ENCODE assay signal across 16 cellular contexts in genomic region chrX:136048446-136048845, GRCh38.
DNase-seq lines count a peak whose midpoint lies in the region; ATAC-seq and TF ChIP-seq lines count a peak whose summit lies in the region.
"Had no signal": no experiment of that assay in that cellular context is flagged by ENCODE, and none has a peak within 500 bp of the region (broad histone marks: within the 10 kb centered on the region; RNA-seq: fewer than 3 reads in every experiment).

No MANE protein-coding gene starts in this region.

- TF ChIP-seq EP300 in sigmoid colon (IDR thresholded peaks at IDR 0.05): no peak

- no peak for TF ChIP-seq POLR2A in sigmoid colon (IDR thresholded peaks at IDR 0.05)

- H3F3A ChIP-seq in MM.1S (ENCODE audit: insufficient read depth, low read length): no peaks in the 10 kb centered on the region

- H3K27ac Mint-ChIP-seq in activated naive CD4-positive, alpha-beta T cell treated with anti-CD3 and anti-CD28 coated beads, Interleukin-2, amount 50 U/mL, for 72 hours: no peak overlapping the region
- H3K27ac Mint-ChIP-seq: B cell; CD4-positive, alpha-beta memory T cell had no signal

- H4K20me1 ChIP-seq in MM.1S (ENCODE audit: insufficient read depth, low read length): no peaks in the 10 kb centered on the region

- no peak overlapping the region for H2AFZ ChIP-seq in MM.1S (ENCODE audit: low read length)

- no peak overlapping the region for H3K4me2 ChIP-seq in MM.1S (ENCODE audit: low read depth, low read length)

- no peaks in the 10 kb centered on the region for H3K36me3 Mint-ChIP-seq in activated naive CD4-positive, alpha-beta T cell treated with anti-CD3 and anti-CD28 coated beads, Interleukin-2, amount 50 U/mL, for 72 hours

- DNase-seq in adipocyte (ENCODE audit: low read depth) (peak; percentile 53), fibroblast of mammary gland (ENCODE audit: low read depth) (peak; percentile 44), sigmoid colon (no peak), NCI-H226 (no peak), MM.1S (no peak), foreskin keratinocyte (no peak)
- DNase-seq in activated naive CD4-positive, alpha-beta T cell treated with anti-CD3 and anti-CD28 coated beads, Interleukin-2, amount 50 U/mL, for 72 hours (ENCODE audit: low spot score in 2 of 2): no peak
- DNase-seq: Calu3; CD4-positive, alpha-beta memory T cell; DMS79 treated with DMSO at 0.1 percent for 48 hours; KG1; NCI-H1436; NCI-H2029 treated with DMSO at 0.1 percent for 48 hours; NCI-H510A treated with DMSO at 0.1 percent for 48 hours; NCI-H82 had no signal

- H3K27ac ChIP-seq in sigmoid colon (peak overlapping the region in 3 of 4 donors; percentile 6 to 64 (median 56)), MM.1S (ENCODE audit: low read length) (no peak overlapping the region), foreskin keratinocyte (no peak overlapping the region)

- H3K27me3 ChIP-seq in adipocyte (replicated peaks; ENCODE audit: control insufficient read depth, insufficient read depth, low read length) (peaks cover 28% of the 10 kb centered on the region), sigmoid colon (no peaks in the 10 kb centered on the region), MM.1S (replicated peaks; ENCODE audit: insufficient read depth, low read length) (no peaks in the 10 kb centered on the region), foreskin keratinocyte (no peaks in the 10 kb centered on the region)

- H3K79me2 ChIP-seq in MM.1S (ENCODE audit: low read length): no peaks in the 10 kb centered on the region

- H3K9me2 ChIP-seq in MM.1S (replicated peaks; ENCODE audit: insufficient read depth, low read length): no peaks in the 10 kb centered on the region

- 89 to 96% methylated on average over 1 of the region's 1 CpG for WGBS in sigmoid colon, 2 donors

- TF ChIP-seq CTCF in fibroblast of mammary gland (conservative IDR thresholded peaks at IDR 0.05; ENCODE audit: control insufficient read depth, insufficient read depth, low read depth, low read length) (no peak), sigmoid colon (IDR thresholded peaks at IDR 0.05) (no peak), MM.1S (IDR thresholded peaks at IDR 0.05; ENCODE audit: low read length) (no peak), foreskin keratinocyte (conservative IDR thresholded peaks at IDR 0.05) (no peak)

- H3K4me1 ChIP-seq in adipocyte (ENCODE audit: control insufficient read depth, insufficient read depth, low read length) (peaks cover 19% of the 10 kb centered on the region), sigmoid colon (peaks cover 0 to 18% (median 11%) of the 10 kb centered on the region in 4 donors), MM.1S (ENCODE audit: low read length) (no peaks in the 10 kb centered on the region), foreskin keratinocyte (no peaks in the 10 kb centered on the region)

- intact Hi-C loops in sigmoid colon (cut with DNase I): no loop called here

- H3K9me3 ChIP-seq in adipocyte (ENCODE audit: control insufficient read depth, low read length): no peaks in the 10 kb centered on the region
- H3K9me3 ChIP-seq in sigmoid colon: no peaks in the 10 kb centered on the region
- H3K9me3 ChIP-seq in MM.1S (replicated peaks; ENCODE audit: insufficient read depth, low read length): no peaks in the 10 kb centered on the region

- no peaks in the 10 kb centered on the region for H3K9me3 Mint-ChIP-seq in activated naive CD4-positive, alpha-beta T cell treated with anti-CD3 and anti-CD28 coated beads, Interleukin-2, amount 50 U/mL, for 72 hours
- H3K9me3 Mint-ChIP-seq: CD4-positive, alpha-beta memory T cell had no signal

- no peak overlapping the region for H3K9ac ChIP-seq in adipocyte (ENCODE audit: low read length)
- H3K9ac ChIP-seq in MM.1S (ENCODE audit: low read length): no peak overlapping the region

- H3K36me3 ChIP-seq in adipocyte (ENCODE audit: control insufficient read depth, insufficient read depth, low read length, severe bottlenecking): peaks cover 10% of the 10 kb centered on the region
- H3K36me3 ChIP-seq in sigmoid colon: no peaks in the 10 kb centered on the region
- H3K36me3 ChIP-seq in MM.1S (replicated peaks; ENCODE audit: insufficient read depth, low read length): no peaks in the 10 kb centered on the region

- ATAC-seq in activated naive CD4-positive, alpha-beta T cell treated with anti-CD3 and anti-CD28 coated beads, Interleukin-2, amount 50 U/mL, for 72 hours: no peak
- no peak for ATAC-seq in foreskin keratinocyte

- H3K4me3 ChIP-seq in adipocyte (ENCODE audit: low read length): no peak overlapping the region
- no peak overlapping the region for H3K4me3 ChIP-seq in fibroblast of mammary gland (ENCODE audit: control insufficient read depth, low read depth, low read length)
- no peak overlapping the region for H3K4me3 ChIP-seq in sigmoid colon
- H3K4me3 ChIP-seq in MM.1S (ENCODE audit: low read length): no peak overlapping the region

Comparison
In these comparisons a context has a peak if more than half of its experiments do, and no peak if none do; other contexts are left out.
1. DNase-seq: peak in adipocyte (single experiment) and fibroblast of mammary gland (single experiment); none in sigmoid colon (single experiment), NCI-H226 (single experiment), activated naive CD4-positive, alpha-beta T cell treated with anti-CD3 and anti-CD28 coated beads, Interleukin-2, amount 50 U/mL, for 72 hours (0 of 2), MM.1S (single experiment) and foreskin keratinocyte (0 of 2).
2. H3K27ac ChIP-seq: peak in sigmoid colon (3 of 4); none in MM.1S (single experiment) and foreskin keratinocyte (single experiment).